Comparison of ENCODE assay signal across 1 cellular context in the genomic region with DNA sequence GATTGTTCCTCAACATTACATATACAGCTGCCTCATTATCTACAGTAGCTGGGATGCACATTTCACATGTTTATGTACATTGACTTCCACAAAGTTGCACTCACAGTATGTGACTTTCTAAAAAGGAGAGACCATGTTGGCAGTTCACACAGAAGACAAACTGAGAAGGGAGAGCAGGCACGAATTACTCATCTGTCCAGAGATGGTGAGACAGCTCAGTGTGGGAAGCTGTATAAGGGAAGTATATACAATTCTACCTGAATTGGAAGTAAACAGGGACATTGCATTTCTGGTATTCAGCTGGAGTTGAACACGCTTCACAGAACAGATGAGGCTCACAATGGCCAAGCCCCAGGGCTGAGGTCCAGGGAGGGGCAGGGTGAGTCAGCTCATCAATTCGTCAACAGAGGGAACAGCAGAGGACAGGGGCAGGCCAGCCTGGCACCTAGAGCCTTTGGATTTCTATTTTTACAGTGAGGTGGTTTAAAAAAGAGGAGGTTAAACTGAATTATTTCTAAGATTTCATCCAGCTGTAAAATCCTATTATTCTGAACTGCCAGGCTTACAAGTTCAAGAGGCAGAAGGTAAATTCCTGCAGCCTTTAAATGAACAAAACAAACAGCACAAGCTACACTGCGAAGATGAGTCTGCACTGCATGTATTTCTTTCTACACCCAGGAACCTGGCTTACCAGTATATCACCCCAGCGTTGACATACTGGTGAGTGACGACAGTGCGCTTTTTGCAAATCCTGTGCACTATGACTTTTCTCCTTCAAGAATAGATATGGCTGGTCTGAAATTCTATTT.
TF ChIP-seq lines count a peak whose summit lies in the region.

No MANE protein-coding gene starts in this region.

TF ChIP-seq in GM23338, 12 proteins besides CTCF, POLR2A, EP300 and RAD21 (continued from another document):
- TF ChIP-seq, protein P1, sequence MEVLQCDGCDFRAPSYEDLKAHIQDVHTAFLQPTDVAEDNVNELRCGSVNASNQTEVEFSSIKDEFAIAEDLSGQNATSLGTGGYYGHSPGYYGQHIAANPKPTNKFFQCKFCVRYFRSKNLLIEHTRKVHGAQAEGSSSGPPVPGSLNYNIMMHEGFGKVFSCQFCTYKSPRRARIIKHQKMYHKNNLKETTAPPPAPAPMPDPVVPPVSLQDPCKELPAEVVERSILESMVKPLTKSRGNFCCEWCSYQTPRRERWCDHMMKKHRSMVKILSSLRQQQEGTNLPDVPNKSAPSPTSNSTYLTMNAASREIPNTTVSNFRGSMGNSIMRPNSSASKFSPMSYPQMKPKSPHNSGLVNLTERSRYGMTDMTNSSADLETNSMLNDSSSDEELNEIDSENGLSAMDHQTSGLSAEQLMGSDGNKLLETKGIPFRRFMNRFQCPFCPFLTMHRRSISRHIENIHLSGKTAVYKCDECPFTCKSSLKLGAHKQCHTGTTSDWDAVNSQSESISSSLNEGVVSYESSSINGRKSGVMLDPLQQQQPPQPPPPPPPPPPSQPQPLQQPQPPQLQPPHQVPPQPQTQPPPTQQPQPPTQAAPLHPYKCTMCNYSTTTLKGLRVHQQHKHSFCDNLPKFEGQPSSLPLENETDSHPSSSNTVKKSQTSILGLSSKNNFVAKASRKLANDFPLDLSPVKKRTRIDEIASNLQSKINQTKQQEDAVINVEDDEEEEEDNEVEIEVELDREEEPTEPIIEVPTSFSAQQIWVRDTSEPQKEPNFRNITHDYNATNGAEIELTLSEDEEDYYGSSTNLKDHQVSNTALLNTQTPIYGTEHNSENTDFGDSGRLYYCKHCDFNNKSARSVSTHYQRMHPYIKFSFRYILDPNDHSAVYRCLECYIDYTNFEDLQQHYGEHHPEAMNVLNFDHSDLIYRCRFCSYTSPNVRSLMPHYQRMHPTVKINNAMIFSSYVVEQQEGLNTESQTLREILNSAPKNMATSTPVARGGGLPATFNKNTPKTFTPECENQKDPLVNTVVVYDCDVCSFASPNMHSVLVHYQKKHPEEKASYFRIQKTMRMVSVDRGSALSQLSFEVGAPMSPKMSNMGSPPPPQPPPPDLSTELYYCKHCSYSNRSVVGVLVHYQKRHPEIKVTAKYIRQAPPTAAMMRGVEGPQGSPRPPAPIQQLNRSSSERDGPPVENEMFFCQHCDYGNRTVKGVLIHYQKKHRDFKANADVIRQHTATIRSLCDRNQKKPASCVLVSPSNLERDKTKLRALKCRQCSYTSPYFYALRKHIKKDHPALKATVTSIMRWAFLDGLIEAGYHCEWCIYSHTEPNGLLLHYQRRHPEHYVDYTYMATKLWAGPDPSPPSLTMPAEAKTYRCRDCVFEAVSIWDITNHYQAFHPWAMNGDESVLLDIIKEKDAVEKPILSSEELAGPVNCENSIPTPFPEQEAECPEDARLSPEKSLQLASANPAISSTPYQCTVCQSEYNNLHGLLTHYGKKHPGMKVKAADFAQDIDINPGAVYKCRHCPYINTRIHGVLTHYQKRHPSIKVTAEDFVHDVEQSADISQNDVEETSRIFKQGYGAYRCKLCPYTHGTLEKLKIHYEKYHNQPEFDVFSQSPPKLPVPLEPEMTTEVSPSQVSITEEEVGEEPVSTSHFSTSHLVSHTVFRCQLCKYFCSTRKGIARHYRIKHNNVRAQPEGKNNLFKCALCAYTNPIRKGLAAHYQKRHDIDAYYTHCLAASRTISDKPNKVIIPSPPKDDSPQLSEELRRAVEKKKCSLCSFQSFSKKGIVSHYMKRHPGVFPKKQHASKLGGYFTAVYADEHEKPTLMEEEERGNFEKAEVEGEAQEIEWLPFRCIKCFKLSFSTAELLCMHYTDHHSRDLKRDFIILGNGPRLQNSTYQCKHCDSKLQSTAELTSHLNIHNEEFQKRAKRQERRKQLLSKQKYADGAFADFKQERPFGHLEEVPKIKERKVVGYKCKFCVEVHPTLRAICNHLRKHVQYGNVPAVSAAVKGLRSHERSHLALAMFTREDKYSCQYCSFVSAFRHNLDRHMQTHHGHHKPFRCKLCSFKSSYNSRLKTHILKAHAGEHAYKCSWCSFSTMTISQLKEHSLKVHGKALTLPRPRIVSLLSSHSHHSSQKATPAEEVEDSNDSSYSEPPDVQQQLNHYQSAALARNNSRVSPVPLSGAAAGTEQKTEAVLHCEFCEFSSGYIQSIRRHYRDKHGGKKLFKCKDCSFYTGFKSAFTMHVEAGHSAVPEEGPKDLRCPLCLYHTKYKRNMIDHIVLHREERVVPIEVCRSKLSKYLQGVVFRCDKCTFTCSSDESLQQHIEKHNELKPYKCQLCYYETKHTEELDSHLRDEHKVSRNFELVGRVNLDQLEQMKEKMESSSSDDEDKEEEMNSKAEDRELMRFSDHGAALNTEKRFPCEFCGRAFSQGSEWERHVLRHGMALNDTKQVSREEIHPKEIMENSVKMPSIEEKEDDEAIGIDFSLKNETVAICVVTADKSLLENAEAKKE (CRISPR knock-in tag; IDR thresholded peaks at IDR 0.05): no peak
- TF ChIP-seq ZNF331 (CRISPR knock-in tag; IDR thresholded peaks at IDR 0.05; ENCODE audit: low read depth) (no peak), JUNB (IDR thresholded peaks at IDR 0.05; ENCODE audit: unreplicated experiment) (no peak), EZH2phosphoT487 (IDR thresholded peaks at IDR 0.05; ENCODE audit: unreplicated experiment) (no peak), POLR2AphosphoS5 (IDR thresholded peaks at IDR 0.05; ENCODE audit: low read depth) (no peak), STAT1 (IDR thresholded peaks at IDR 0.05; ENCODE audit: unreplicated experiment) (no peak), CREB1 (CRISPR knock-in tag; IDR thresholded peaks at IDR 0.05; ENCODE audit: low read depth) (no peak)
